In genomic region chr14:70152704-70153103, GRCh38 we compare ENCODE assay signal across 17 cellular contexts.
"Had no signal": no experiment of that assay in that cellular context is flagged by ENCODE, and none has a peak within 500 bp of the region (broad histone marks: within the 10 kb centered on the region; RNA-seq: fewer than 3 reads in every experiment).

No MANE protein-coding gene starts in this region.

- H3K4me3 ChIP-seq: gastrocnemius medialis, heart left ventricle, lung, ovary had no signal

- H3K4me1 ChIP-seq: heart left ventricle had no signal

- DNase-seq: activated CD4-positive, alpha-beta T cell treated with anti-CD3 and anti-CD28 coated beads, Interleukin-2, amount 50 U/mL, for 4 hours; activated naive CD4-positive, alpha-beta T cell; activated T-cell treated with anti-CD3 and anti-CD28 coated beads for 4 hours; aorta; endodermal cell; gastrocnemius medialis; heart left ventricle; immature natural killer cell; left cardiac atrium; midbrain; ovary; stimulated activated CD4-positive, alpha-beta T cell treated with anti-CD3 and anti-CD28 coated beads, Interleukin-12 subunit alpha, Interleukin-12 subunit beta, amount 100 ng/mL, for 4 hours; stimulated activated CD4-positive, alpha-beta T cell treated with anti-CD3 and anti-CD28 coated beads, Interleukin-2, amount 100 ng/mL, for 24 hours; T-helper 9 cell had no signal

- H3K4me1 Mint-ChIP-seq: immature natural killer cell had no signal

- H3K27me3 ChIP-seq: gastrocnemius medialis, ovary had no signal

- H3K9me3 ChIP-seq: gastrocnemius medialis, heart left ventricle, ovary had no signal

- H3K36me3 Mint-ChIP-seq: immature natural killer cell had no signal

- H3K27ac ChIP-seq: gastrocnemius medialis, heart left ventricle, ovary had no signal

- H3K4me3 Mint-ChIP-seq: dendritic cell treated with granulocyte-macrophage colony-stimulating factor and Interleukin-4, amounts not matched to agents 40 ng/mL and 50 ng/mL, for 4 days; endodermal cell; immature natural killer cell had no signal

- H3K36me3 ChIP-seq: gastrocnemius medialis, heart left ventricle, ovary had no signal

- H3K9me3 Mint-ChIP-seq: dendritic cell treated with granulocyte-macrophage colony-stimulating factor and Interleukin-4, amounts not matched to agents 40 ng/mL and 50 ng/mL, for 4 days; endodermal cell; immature natural killer cell had no signal

- H3K27ac Mint-ChIP-seq: dendritic cell treated with granulocyte-macrophage colony-stimulating factor and Interleukin-4, amounts not matched to agents 40 ng/mL and 50 ng/mL, for 4 days; endodermal cell; immature natural killer cell had no signal

- ATAC-seq: activated CD4-positive, CD25-positive, alpha-beta regulatory T cell treated with anti-CD3 and anti-CD28 coated beads, Interleukin-2, amount 50 U/mL, for 24 hours; gastrocnemius medialis; heart left ventricle; left cardiac atrium had no signal
